22 cellular contexts compared by ENCODE assay signal in the genomic region with DNA sequence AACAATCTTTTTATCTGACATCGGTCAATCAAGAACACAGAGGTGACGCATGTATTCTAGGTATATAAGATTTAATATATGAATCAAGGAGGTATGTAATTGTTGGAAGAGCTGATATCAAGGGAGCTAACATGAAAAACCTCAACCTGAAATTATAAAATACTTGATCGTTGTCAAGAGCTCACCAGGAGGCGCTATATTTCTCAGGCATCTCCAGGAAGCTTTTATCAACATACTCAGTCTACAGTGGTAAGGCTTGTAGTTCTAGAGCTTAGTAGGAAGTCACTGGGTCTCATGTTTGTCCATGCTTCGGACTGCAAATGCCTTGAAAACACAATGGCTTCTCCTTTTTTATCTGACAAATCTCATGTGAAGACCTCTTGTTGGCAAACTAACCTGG.
A peak's percentile ranks its signal among the peaks of the same experiment; 100 is the strongest.
DNase-seq lines count a peak whose midpoint lies in the region; ATAC-seq and TF ChIP-seq lines count a peak whose summit lies in the region.
"Had no signal": no experiment of that assay in that cellular context is flagged by ENCODE, and none has a peak within 500 bp of the region (broad histone marks: within the 10 kb centered on the region; RNA-seq: fewer than 3 reads in every experiment).

No MANE protein-coding gene starts in this region.

- no peaks in the 10 kb centered on the region for H3K27me3 ChIP-seq in AG04450 (ENCODE audit: control insufficient read depth, insufficient read depth, low read length)
- no peaks in the 10 kb centered on the region for H3K27me3 ChIP-seq in GM23248 (replicated peaks; ENCODE audit: insufficient read depth)
- no peaks in the 10 kb centered on the region for H3K27me3 ChIP-seq in brain microvascular endothelial cell (replicated peaks)

- H3K9me3 ChIP-seq in AG04450 (ENCODE audit: control insufficient read depth, insufficient read depth, low read length) (no peaks in the 10 kb centered on the region), GM23248 (ENCODE audit: low read depth) (no peaks in the 10 kb centered on the region)
- H3K9me3 ChIP-seq: psoas muscle had no signal

- no peaks in the 10 kb centered on the region for H3K4me1 ChIP-seq in GM23248 (ENCODE audit: insufficient read depth)
- H3K4me1 ChIP-seq: psoas muscle had no signal

- no peaks in the 10 kb centered on the region for H4K20me1 ChIP-seq in GM23248 (ENCODE audit: insufficient read depth)

- no peak for DNase-seq in AG04450 (ENCODE audit: low read depth, low spot score)
- peak; percentile 10 for DNase-seq in GM23248
- peak; percentile 23 for DNase-seq in NAMALWA (ENCODE audit: low spot score)
- peak; percentile 13 for DNase-seq in epithelial cell of esophagus (ENCODE audit: low read depth)
- DNase-seq in activated effector memory CD4-positive, alpha-beta T cell treated with anti-CD3 and anti-CD28 coated beads, Interleukin-2, amount 50 U/mL, for 16 hours: no peak
- DNase-seq in brain microvascular endothelial cell: no peak
- no peak for DNase-seq in DMS 273 treated with DMSO at 0.1 percent for 48 hours (lab: John Stamatoyannopoulos, UW)
- DNase-seq: activated CD4-positive, alpha-beta T cell treated with anti-CD3 and anti-CD28 coated beads for 48 hours; activated CD8-positive, alpha-beta memory T cell treated with anti-CD3 and anti-CD28 coated beads, Interleukin-2, amount 10 ng/mL, durations not matched to agents 7 days and 5 days; activated naive CD8-positive, alpha-beta T cell treated with anti-CD3 and anti-CD28 coated beads for 36 hours; CD4-positive, alpha-beta T cell; DMS79; head of caudate nucleus; NCI-H1048; NCI-H1930; NCI-H345; NK-92 treated with Interleukin-12 subunit alpha and Interleukin-12 subunit beta, amount 100 ng/mL, for 24 hours; psoas muscle; stimulated activated naive CD4-positive, alpha-beta T cell; SW 1271 had no signal

- H3K4me3 ChIP-seq in AG04450 (ENCODE audit: low read depth, low read length) (no peak overlapping the region), GM23248 (no peak overlapping the region), epithelial cell of esophagus (ENCODE audit: low read length) (no peak overlapping the region), brain microvascular endothelial cell (ENCODE audit: low read depth, low read length) (no peak overlapping the region)
- H3K4me3 ChIP-seq: psoas muscle, skin epidermis had no signal

- no peak for ATAC-seq in GM18519 (IDR thresholded peaks at IDR 0.05; ENCODE audit: low FRiP score, unreplicated experiment)
- ATAC-seq: activated CD8-positive, alpha-beta memory T cell treated with anti-CD3 and anti-CD28 coated beads, Interleukin-2, amount 10 ng/mL, durations not matched to agents 7 days and 5 days; psoas muscle had no signal

- H3K27ac ChIP-seq in AG04450 (ENCODE audit: low read depth, low read length): no peak overlapping the region
- H3K27ac ChIP-seq in GM23248: no peak overlapping the region
- no peak overlapping the region for H3K27ac ChIP-seq in brain microvascular endothelial cell
- H3K27ac ChIP-seq: psoas muscle, skin epidermis had no signal

- H3K4me2 ChIP-seq in GM23248 (ENCODE audit: unreplicated experiment): no peak overlapping the region

- no peak overlapping the region for H3K9ac ChIP-seq in GM23248

- H3F3A ChIP-seq in GM23248 (ENCODE audit: insufficient read depth): no peaks in the 10 kb centered on the region

- H3K79me2 ChIP-seq in GM23248 (ENCODE audit: insufficient read depth): no peaks in the 10 kb centered on the region

- in situ Hi-C loops in GM23248 (cut with MboI): no loop called here
- in situ Hi-C loops in brain microvascular endothelial cell (cut with HindIII; ENCODE audit: low pct_ligation_motif_present, low sequenced_read_pairs): no loop called here

- CTCF ChIA-PET in AG04450 (lab: Charles Lee): no interaction called here

- no peak overlapping the region for H2AFZ ChIP-seq in GM23248

- 43 to 48% methylated on average over 5 of the region's 5 CpGs for WGBS in GM23248 (ENCODE audit: low coverage in 1 of 2, low lambda C conversion rate in 2 of 2, missing lambda C conversion rate in 2 of 2), 2 experiments

- TF ChIP-seq CTCF in AG04450 (IDR thresholded peaks at IDR 0.05; ENCODE audit: low read depth, low read length) (0 out of 2 replicates have a peak, but pooled peaks have one; percentile 13), epithelial cell of esophagus (IDR thresholded peaks at IDR 0.05; ENCODE audit: insufficient read depth, low read depth, low read length, missing control alignments) (no peak), brain microvascular endothelial cell (IDR thresholded peaks at IDR 0.05; ENCODE audit: low read depth, low read length, missing control alignments) (no peak)

- H3K36me3 ChIP-seq in GM23248 (ENCODE audit: low read depth) (no peaks in the 10 kb centered on the region), brain microvascular endothelial cell (replicated peaks) (no peaks in the 10 kb centered on the region)

- POLR2A ChIA-PET in AG04450 (lab: Yijun Ruan, JAX): no interaction called here

- no peaks in the 10 kb centered on the region for H3K9me2 ChIP-seq in GM23248 (ENCODE audit: insufficient read depth)

Comparison
In these comparisons a context has a peak if more than half of its experiments do, and no peak if none do; other contexts are left out.
1. DNase-seq: peak in GM23248 (single experiment), NAMALWA (single experiment) and epithelial cell of esophagus (single experiment); none in AG04450 (single experiment), activated effector memory CD4-positive, alpha-beta T cell treated with anti-CD3 and anti-CD28 coated beads, Interleukin-2, amount 50 U/mL, for 16 hours (single experiment), brain microvascular endothelial cell (single experiment) and DMS 273 treated with DMSO at 0.1 percent for 48 hours (single experiment).